Comparison of ENCODE assay signal across 24 cellular contexts in the genomic region with DNA sequence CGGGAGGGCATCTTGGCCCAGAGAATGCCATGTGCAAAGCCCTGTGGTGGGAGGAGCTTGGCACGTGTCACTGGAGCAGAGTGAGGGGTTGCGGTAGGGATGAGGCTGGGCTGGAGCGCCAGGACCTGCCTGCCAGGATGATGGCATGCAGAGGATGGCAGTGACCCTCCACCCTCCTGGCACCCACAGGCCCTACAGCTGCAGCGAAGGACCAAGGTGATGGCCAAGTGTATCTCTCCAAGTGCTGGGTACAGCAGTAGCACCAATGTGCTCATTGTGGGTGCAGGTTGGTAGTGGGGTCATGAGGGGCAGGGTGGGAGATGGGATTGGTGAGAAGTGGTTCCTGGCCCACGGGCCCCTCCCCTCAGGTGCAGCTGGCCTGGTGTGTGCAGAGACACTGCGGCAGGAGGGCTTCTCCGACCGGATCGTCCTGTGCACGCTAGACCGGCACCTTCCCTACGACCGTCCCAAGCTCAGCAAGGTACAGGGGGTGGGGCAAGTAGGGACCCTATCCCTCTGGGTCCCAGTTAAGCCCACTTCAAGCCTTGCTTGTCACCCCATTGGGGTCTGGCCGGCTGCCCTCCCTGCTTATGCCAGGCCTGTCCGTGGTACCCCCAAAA. TPM values are rescaled to one million over a fixed set of nuclear protein-coding genes. Genes with fewer than 3 reads are reported as not detected.
"Had no signal": no experiment of that assay in that cellular context is flagged by ENCODE, and none has a peak within 500 bp of the region (broad histone marks: within the 10 kb centered on the region; RNA-seq: fewer than 3 reads in every experiment).

No MANE protein-coding gene starts in this region.

- H3K27ac Mint-ChIP-seq: immature natural killer cell, nephron progenitor cell, progenitor cell of endocrine pancreas had no signal

- ATAC-seq: left colon; left ventricle myocardium superior; lower lobe of right lung; naive thymus-derived CD8-positive, alpha-beta T cell; sciatic nerve; upper lobe of right lung had no signal

- H3K9me3 ChIP-seq: upper lobe of right lung had no signal

- H3K36me3 Mint-ChIP-seq: immature natural killer cell; naive thymus-derived CD8-positive, alpha-beta T cell had no signal

- H3K4me3 ChIP-seq: lower lobe of right lung, smooth muscle cell, stomach, tibial artery, upper lobe of right lung, vagina had no signal

- H3K4me2 ChIP-seq: smooth muscle cell had no signal

- H3K9ac ChIP-seq: parathyroid adenoma had no signal

- H3K4me1 ChIP-seq: parathyroid adenoma had no signal

- H3K4me3 Mint-ChIP-seq: immature natural killer cell, nephron progenitor cell had no signal

- DNase-seq: dorsolateral prefrontal cortex; effector CD4-positive, alpha-beta T cell; hypothalamus; immature natural killer cell; islet precursor cell; kidney glomerular epithelial cell; left colon; left ventricle myocardium superior; lower lobe of right lung; naive thymus-derived CD8-positive, alpha-beta T cell; nephron progenitor cell; stimulated activated CD4-positive, alpha-beta T cell treated with anti-CD3 and anti-CD28 coated beads, Interleukin-12 subunit alpha, Interleukin-12 subunit beta, amount 100 ng/mL, for 4 hours; stimulated activated CD4-positive, alpha-beta T cell treated with anti-CD3 and anti-CD28 coated beads, Interleukin-1b, Interleukin-23, amount 100 ng/mL, for 48 hours; stimulated activated CD4-positive, alpha-beta T cell treated with anti-CD3 and anti-CD28 coated beads, Interleukin-4, amount 100 ng/mL, for 1 hour; stimulated activated CD8-positive, alpha-beta memory T cell treated with anti-CD3 and anti-CD28 coated beads, Interleukin-4, amount 100 ng/mL, for 48 hours; stimulated activated naive CD4-positive, alpha-beta T cell treated with Interleukin-2 at 50 U/mL for 16 hours; stomach; tibial artery; upper lobe of right lung had no signal

- H3K27ac ChIP-seq: dorsolateral prefrontal cortex, lower lobe of right lung, parathyroid adenoma, stomach, tibial artery, upper lobe of right lung, vagina had no signal

- H3K79me2 ChIP-seq: parathyroid adenoma had no signal

- H3K9me3 Mint-ChIP-seq: immature natural killer cell had no signal

- H3K27me3 ChIP-seq: dorsolateral prefrontal cortex, upper lobe of right lung, vagina had no signal

- H3K36me3 ChIP-seq: lower lobe of right lung, stomach, tibial artery, upper lobe of right lung, vagina had no signal

- H2AFZ ChIP-seq: parathyroid adenoma had no signal

RNA-seq across cellular contexts. Expression of a gene that starts 7.4 kb away (rescaled TPM):
- total RNA-seq: vagina had no signal
- polyA plus RNA-seq: smooth muscle cell had no signal

RNA-seq across cellular contexts. Expression of a gene that starts 40.5 kb away (rescaled TPM):
- polyA plus RNA-seq: immature natural killer cell had no signal
